26 cellular contexts compared by ENCODE assay signal in genomic region chr5:32195265-32195664, GRCh38.
"Had no signal": no experiment of that assay in that cellular context is flagged by ENCODE, and none has a peak within 500 bp of the region (broad histone marks: within the 10 kb centered on the region; RNA-seq: fewer than 3 reads in every experiment).

No MANE protein-coding gene starts in this region.

- H3K4me2 ChIP-seq: hepatocyte had no signal

- H3K9me3 Mint-ChIP-seq: dendritic cell treated with granulocyte-macrophage colony-stimulating factor and Interleukin-4, amounts not matched to agents 40 ng/mL and 50 ng/mL, for 4 days; endodermal cell; natural killer cell; stimulated activated effector memory CD8-positive, alpha-beta T cell treated with anti-CD3 and anti-CD28 coated beads, Interleukin-12 subunit alpha, Interleukin-12 subunit beta, amount 100 ng/mL, for 72 hours had no signal

- H2AFZ ChIP-seq: hepatocyte had no signal

- H3K27me3 Mint-ChIP-seq: dendritic cell treated with granulocyte-macrophage colony-stimulating factor and Interleukin-4, amounts not matched to agents 40 ng/mL and 50 ng/mL, for 4 days had no signal

- H3K27ac ChIP-seq: colonic mucosa, epithelial cell of prostate, gastrocnemius medialis, heart left ventricle, hepatocyte, ovary, psoas muscle, stomach, thyroid gland had no signal

- H3K4me3 ChIP-seq: colonic mucosa, gastrocnemius medialis, heart left ventricle, hepatocyte, ovary, psoas muscle, sigmoid colon, stomach, thyroid gland had no signal

- H3K4me1 Mint-ChIP-seq: endodermal cell had no signal

- H3K27ac Mint-ChIP-seq: dendritic cell treated with granulocyte-macrophage colony-stimulating factor and Interleukin-4, amounts not matched to agents 40 ng/mL and 50 ng/mL, for 4 days; endodermal cell; natural killer cell; stimulated activated effector memory CD8-positive, alpha-beta T cell treated with anti-CD3 and anti-CD28 coated beads, Interleukin-12 subunit alpha, Interleukin-12 subunit beta, amount 100 ng/mL, for 72 hours had no signal

- ATAC-seq: esophagus mucosa; gastrocnemius medialis; heart left ventricle; left lobe of liver; natural killer cell; psoas muscle; right cardiac atrium; stimulated activated effector memory CD8-positive, alpha-beta T cell treated with anti-CD3 and anti-CD28 coated beads, Interleukin-12 subunit alpha, Interleukin-12 subunit beta, amount 100 ng/mL, for 72 hours had no signal

- H3K36me3 Mint-ChIP-seq: natural killer cell; stimulated activated effector memory CD8-positive, alpha-beta T cell treated with anti-CD3 and anti-CD28 coated beads, Interleukin-12 subunit alpha, Interleukin-12 subunit beta, amount 100 ng/mL, for 72 hours had no signal

- H3K9me3 ChIP-seq: colonic mucosa, gastrocnemius medialis, heart left ventricle, ovary, psoas muscle, sigmoid colon, stomach, thyroid gland had no signal

- FAIRE-seq: kidney had no signal

- H3K36me3 ChIP-seq: colonic mucosa, gastrocnemius medialis, heart left ventricle, ovary, sigmoid colon, stomach, thyroid gland had no signal

- H3K4me3 Mint-ChIP-seq: dendritic cell treated with granulocyte-macrophage colony-stimulating factor and Interleukin-4, amounts not matched to agents 40 ng/mL and 50 ng/mL, for 4 days; endodermal cell; natural killer cell; stimulated activated effector memory CD8-positive, alpha-beta T cell treated with anti-CD3 and anti-CD28 coated beads, Interleukin-12 subunit alpha, Interleukin-12 subunit beta, amount 100 ng/mL, for 72 hours had no signal

- H3K79me2 ChIP-seq: hepatocyte had no signal

- H3K4me1 ChIP-seq: colonic mucosa had no signal

- H3K27me3 ChIP-seq: colonic mucosa, gastrocnemius medialis, heart left ventricle, hepatocyte, ovary, sigmoid colon, stomach, thyroid gland had no signal

- DNase-seq: colonic mucosa; effector CD8-positive, alpha-beta T cell; endodermal cell; foreskin fibroblast; gastrocnemius medialis; heart left ventricle; kidney; natural killer cell; occipital lobe; ovary; posterior cingulate gyrus; psoas muscle; right cardiac atrium; sigmoid colon; stimulated activated CD4-positive, alpha-beta T cell treated with anti-CD3 and anti-CD28 coated beads, Interleukin-2, amount 100 ng/mL, for 24 hours; stimulated activated CD4-positive, alpha-beta T cell treated with anti-CD3 and anti-CD28 coated beads, Interleukin-4, amount 100 ng/mL, for 24 hours; stimulated activated naive CD4-positive, alpha-beta T cell treated with Interleukin-2 at 50 U/mL for 16 hours; stomach; trophoblast cell had no signal
